In genomic region chr21:38773108-38774061, GRCh38 we compare ENCODE assay signal across 8 cellular contexts. TPM values are rescaled to one million over a fixed set of nuclear protein-coding genes. Genes with fewer than 3 reads are reported as not detected.
DNase-seq lines count a peak whose midpoint lies in the region; ATAC-seq and TF ChIP-seq lines count a peak whose summit lies in the region.

No MANE protein-coding gene starts in this region.

- H3K36me3 Mint-ChIP-seq in activated T-cell treated with anti-CD3 and anti-CD28 coated beads, Interleukin-2, amount 50 U/mL, for 72 hours (ENCODE audit: insufficient read depth in 2 of 2) = peaks cover 4% of the 10 kb centered on the region in 2 donors

- H3K9me3 Mint-ChIP-seq in activated T-cell treated with anti-CD3 and anti-CD28 coated beads, Interleukin-2, amount 50 U/mL, for 72 hours = peaks cover 2 to 4% of the 10 kb centered on the region in 2 donors

- peak; percentile 61 to 62 for ATAC-seq in activated T-cell treated with anti-CD3 and anti-CD28 coated beads, Interleukin-2, amount 50 U/mL, for 72 hours (replicated peaks in 1 of 2)
- ATAC-seq in HG02759 (IDR thresholded peaks at IDR 0.05; ENCODE audit: unreplicated experiment) = no peak

- H3K4me3 Mint-ChIP-seq in activated T-cell treated with anti-CD3 and anti-CD28 coated beads, Interleukin-2, amount 50 U/mL, for 72 hours = peak overlapping the region; percentile 58 to 59

- H3K36me3 ChIP-seq in vagina = no peaks in the 10 kb centered on the region

- no peaks in the 10 kb centered on the region for H3K9me3 ChIP-seq in vagina

- H3K27ac ChIP-seq in vagina = peak overlapping the region; percentile 56

- peak; percentile 49 for DNase-seq in stimulated activated CD4-positive, alpha-beta T cell treated with anti-CD3 and anti-CD28 coated beads, Interleukin-15, amount 100 ng/mL, for 24 hours
- no peak for DNase-seq in stimulated activated CD4-positive, alpha-beta T cell treated with anti-CD3 and anti-CD28 coated beads, Interleukin-4, amount 100 ng/mL, for 4 hours
- peak; percentile 39 to 60 for DNase-seq in activated T-cell treated with anti-CD3 and anti-CD28 coated beads, Interleukin-2, amount 50 U/mL, for 72 hours
- DNase-seq in hepatic stellate cell (ENCODE audit: low spot score) = peak; percentile 81
- no peak for DNase-seq in vagina (ENCODE audit: extremely low spot score in 2 of 2)
- no peak for DNase-seq in GM13977 (ENCODE audit: low spot score)
- DNase-seq in putamen (ENCODE audit: low spot score) = no peak

- intact Hi-C loops in vagina (cut with DNase I) = no loop called here

- no peaks in the 10 kb centered on the region for H3K27me3 ChIP-seq in vagina

- no peak for TF ChIP-seq POLR2A in vagina (IDR thresholded peaks at IDR 0.05)

- H3K4me3 ChIP-seq in vagina = no peak overlapping the region

- peaks cover 87% of the 10 kb centered on the region for H3K4me1 Mint-ChIP-seq in activated T-cell treated with anti-CD3 and anti-CD28 coated beads, Interleukin-2, amount 50 U/mL, for 72 hours (ENCODE audit: low read depth)

- TF ChIP-seq CTCF in vagina (IDR thresholded peaks at IDR 0.05) (no peak), GM13977 (IDR thresholded peaks at IDR 0.05; ENCODE audit: extremely low read depth, insufficient read depth, missing control alignments) (no peak)

- H3K4me1 ChIP-seq in vagina = peaks cover 39% of the 10 kb centered on the region

- in situ Hi-C loops in GM13977 (cut with MboI; ENCODE audit: low pct_unique_long_range_greater_than_20kb, low sequenced_read_pairs, unreplicated experiment) = no loop called here

- peaks cover 10% of the 10 kb centered on the region for H3K27me3 Mint-ChIP-seq in activated T-cell treated with anti-CD3 and anti-CD28 coated beads, Interleukin-2, amount 50 U/mL, for 72 hours (ENCODE audit: low read depth)

- no peak overlapping the region for H3K27ac Mint-ChIP-seq in activated T-cell treated with anti-CD3 and anti-CD28 coated beads, Interleukin-2, amount 50 U/mL, for 72 hours

RNA-seq across cellular contexts. Expression of gene ETS2, which starts 32.3 kb away (rescaled TPM):
- 100 to 1,000 TPM; 122 to 134 TPM for total RNA-seq in activated T-cell treated with anti-CD3 and anti-CD28 coated beads, Interleukin-2, amount 50 U/mL, for 72 hours
- 134 TPM for total RNA-seq in vagina

Comparison
In these comparisons a context has a peak if more than half of its experiments do, and no peak if none do; other contexts are left out.
1. DNase-seq: peak in stimulated activated CD4-positive, alpha-beta T cell treated with anti-CD3 and anti-CD28 coated beads, Interleukin-15, amount 100 ng/mL, for 24 hours (single experiment), activated T-cell treated with anti-CD3 and anti-CD28 coated beads, Interleukin-2, amount 50 U/mL, for 72 hours (2 of 2) and hepatic stellate cell (single experiment); none in stimulated activated CD4-positive, alpha-beta T cell treated with anti-CD3 and anti-CD28 coated beads, Interleukin-4, amount 100 ng/mL, for 4 hours (0 of 2), vagina (0 of 2), GM13977 (single experiment) and putamen (single experiment).